ENCODE assay signal across 10 cellular contexts in genomic region chr11:125167292-125167953, GRCh38. TPM values are rescaled to one million over a fixed set of nuclear protein-coding genes. Genes with fewer than 3 reads are reported as not detected.
DNase-seq lines count a peak whose midpoint lies in the region.
"Had no signal": no experiment of that assay in that cellular context is flagged by ENCODE, and none has a peak within 500 bp of the region (broad histone marks: within the 10 kb centered on the region; RNA-seq: fewer than 3 reads in every experiment).

No MANE protein-coding gene starts in this region.

- H3K79me2 ChIP-seq in trophoblast cell (ENCODE audit: control insufficient read depth, insufficient read depth, low read length, poor library complexity): no peaks in the 10 kb centered on the region

- no peak overlapping the region for H3K4me3 ChIP-seq in trophoblast cell (ENCODE audit: low read depth, low read length)

- no peaks in the 10 kb centered on the region for H3K36me3 ChIP-seq in trophoblast cell (ENCODE audit: control insufficient read depth in 1 of 2, insufficient read depth in 2 of 2, low read length in 2 of 2)

- H4K12ac ChIP-seq in trophoblast cell (ENCODE audit: low read depth, low read length): no peak overlapping the region

- no peak overlapping the region for H3K14ac ChIP-seq in trophoblast cell (ENCODE audit: low read length)

- no peak overlapping the region for H2BK12ac ChIP-seq in trophoblast cell (ENCODE audit: low read length)

- no peak overlapping the region for H3K27ac ChIP-seq in trophoblast cell (ENCODE audit: low read depth, low read length)

- DNase-seq in AG20443 (ENCODE audit: low spot score) (peak; percentile 20), astrocyte of the hippocampus (ENCODE audit: low read depth, low spot score) (peak; percentile 79), hepatic stellate cell (ENCODE audit: low spot score) (peak; percentile 79), trophoblast cell (no peak), pons (ENCODE audit: low spot score) (no peak), NCI-H1417 (lab: John Stamatoyannopoulos, UW) (no peak), NCI-H2171 treated with DMSO at 0.1 percent for 48 hours (lab: John Stamatoyannopoulos, UW) (no peak), NCI-H524 (lab: John Stamatoyannopoulos, UW) (no peak)
- DNase-seq: activated CD4-positive, alpha-beta memory T cell treated with anti-CD3 and anti-CD28 coated beads, Interleukin-2, amount 10 ng/mL, durations not matched to agents 7 days and 5 days; amniotic stem cell had no signal

- H3K27me3 ChIP-seq in trophoblast cell (ENCODE audit: insufficient read depth, low read length): peaks cover 23% of the 10 kb centered on the region

- no peak overlapping the region for H3K4ac ChIP-seq in trophoblast cell (ENCODE audit: low read depth, low read length)

- no peak overlapping the region for H2BK5ac ChIP-seq in trophoblast cell (ENCODE audit: low read depth, low read length, poor library complexity)

- peaks cover 6 to 27% of the 10 kb centered on the region in 2 experiments for H3K4me1 ChIP-seq in trophoblast cell (ENCODE audit: control insufficient read depth in 1 of 2, insufficient read depth in 2 of 2, low read length in 2 of 2)

- H2BK120ac ChIP-seq in trophoblast cell (ENCODE audit: insufficient read depth, low read length, poor library complexity): no peak overlapping the region

- peaks cover 2% of the 10 kb centered on the region for H3K79me1 ChIP-seq in trophoblast cell (ENCODE audit: low read length)

- no peak overlapping the region for H3K23ac ChIP-seq in trophoblast cell (ENCODE audit: low read length)

- no peak overlapping the region for H2AK5ac ChIP-seq in trophoblast cell (ENCODE audit: low read length)

- no peak overlapping the region for H4K8ac ChIP-seq in trophoblast cell (ENCODE audit: low read depth, low read length)

- peak overlapping the region; percentile 4 for H4K91ac ChIP-seq in trophoblast cell (ENCODE audit: low read depth, low read length)

- no peak overlapping the region for H3K9ac ChIP-seq in trophoblast cell (ENCODE audit: low read length)

- no peak overlapping the region for H2AFZ ChIP-seq in trophoblast cell (ENCODE audit: insufficient read depth, low read length, poor library complexity)

- H3K9me3 ChIP-seq in trophoblast cell (ENCODE audit: insufficient read depth, low read depth, low read length): no peaks in the 10 kb centered on the region

- no peak overlapping the region for H3K18ac ChIP-seq in trophoblast cell (ENCODE audit: low read length)

- no CpG with 5 or more reads among the region's 28 CpGs for WGBS in trophoblast cell (ENCODE audit: extremely low coverage, insufficient coverage, insufficient read length)

- H3K4me2 ChIP-seq in trophoblast cell (ENCODE audit: low read length): peak overlapping the region; percentile 87

RNA-seq across cellular contexts. Expression of gene PKNOX2, which starts 2.9 kb away (rescaled TPM):
- 1.5 and 1.9 TPM in 2 replicates for polyA plus RNA-seq in trophoblast cell (2013)

RNA-seq across cellular contexts. Expression of gene TMEM218, which starts 56.0 kb away (rescaled TPM):
- 5.1 and 5.5 TPM in 2 replicates for polyA plus RNA-seq in trophoblast cell (2013)

Comparison
In these comparisons a context has a peak if more than half of its experiments do, and no peak if none do; other contexts are left out.
1. DNase-seq: peak in AG20443 (single experiment), astrocyte of the hippocampus (single experiment) and hepatic stellate cell (single experiment); none in trophoblast cell (0 of 2), pons (single experiment), NCI-H1417 (0 of 3), NCI-H2171 treated with DMSO at 0.1 percent for 48 hours (single experiment) and NCI-H524 (0 of 2).